ENCODE assay signal across 31 cellular contexts in genomic region chr14:67652189-67652588, GRCh38. TPM values are rescaled to one million over a fixed set of nuclear protein-coding genes. Genes with fewer than 3 reads are reported as not detected.
"Had no signal": no experiment of that assay in that cellular context is flagged by ENCODE, and none has a peak within 500 bp of the region (broad histone marks: within the 10 kb centered on the region; RNA-seq: fewer than 3 reads in every experiment).

No MANE protein-coding gene starts in this region.

- H3K4me1 Mint-ChIP-seq: mesothelial cell of epicardium; naive thymus-derived CD4-positive, alpha-beta T cell; neural progenitor cell; stimulated activated memory B cell treated with anti-CD40 and anti-IgM and Interleukin-4, amounts not matched to agents 10 μg/mL and 1 μg/mL and 100 μg/mL, for 72 hours had no signal

- H3K27me3 ChIP-seq: dorsolateral prefrontal cortex, foreskin keratinocyte, gastroesophageal sphincter, heart right ventricle, left lung, neural progenitor cell, right atrium auricular region, testis, tibial artery had no signal

- H3K27ac ChIP-seq: foreskin keratinocyte, gastroesophageal sphincter, heart right ventricle, left lung, neural progenitor cell, prostate gland, right atrium auricular region, testis, tibial artery had no signal

- ATAC-seq: esophagus mucosa; foreskin keratinocyte; gastroesophageal sphincter; heart right ventricle; left cardiac atrium; left lung; mucosa of descending colon; naive thymus-derived CD4-positive, alpha-beta T cell; sciatic nerve; stimulated activated memory B cell treated with anti-CD40 and anti-IgM and Interleukin-4, amounts not matched to agents 10 μg/mL and 1 μg/mL and 100 μg/mL, for 72 hours; stimulated activated naive CD8-positive, alpha-beta T cell treated with anti-CD3 and anti-CD28 coated beads, Interleukin-15, Interleukin-2, amounts not matched to agents 100 U/mL and 50 U/mL, for 24 hours had no signal

- H3K4me3 ChIP-seq: dorsolateral prefrontal cortex, gastroesophageal sphincter, heart right ventricle, left lung, mucosa of descending colon, neural progenitor cell, prostate gland, right atrium auricular region, testis, tibial artery had no signal

- H3K9me3 ChIP-seq: gastroesophageal sphincter, heart right ventricle, left lung, mucosa of descending colon, prostate gland, right atrium auricular region, testis, tibial artery had no signal

- H3K4me1 ChIP-seq: gastroesophageal sphincter, left lung, neural progenitor cell, prostate gland, right atrium auricular region, testis, tibial artery had no signal

- H3K27me3 Mint-ChIP-seq: naive thymus-derived CD4-positive, alpha-beta T cell; stimulated activated memory B cell treated with anti-CD40 and anti-IgM and Interleukin-4, amounts not matched to agents 10 μg/mL and 1 μg/mL and 100 μg/mL, for 72 hours; type B pancreatic cell had no signal

- DNase-seq: dorsolateral prefrontal cortex; effector CD4-positive, alpha-beta T cell; foreskin keratinocyte; heart right ventricle; hippocampal formation; left cardiac atrium; left lung; mesenchymal stem cell; mucosa of descending colon; naive thymus-derived CD4-positive, alpha-beta T cell; stimulated activated CD4-positive, alpha-beta T cell treated with anti-CD3 and anti-CD28 coated beads, Interleukin-2, amount 100 ng/mL, for 24 hours; stimulated activated CD4-positive, alpha-beta T cell treated with anti-CD3 and anti-CD28 coated beads, Interleukin-4, amount 100 ng/mL, for 24 hours; stimulated activated naive CD8-positive, alpha-beta T cell treated with anti-CD3 and anti-CD28 coated beads, Interleukin-15, Interleukin-2, amounts not matched to agents 100 U/mL and 50 U/mL, for 24 hours; substantia nigra; testis; tibial artery had no signal

- H3K4me3 Mint-ChIP-seq: mesothelial cell of epicardium; naive thymus-derived CD4-positive, alpha-beta T cell; nephron; neural progenitor cell; stimulated activated memory B cell treated with anti-CD40 and anti-IgM and Interleukin-4, amounts not matched to agents 10 μg/mL and 1 μg/mL and 100 μg/mL, for 72 hours; type B pancreatic cell had no signal

- H3K9me3 Mint-ChIP-seq: mesothelial cell of epicardium; naive thymus-derived CD4-positive, alpha-beta T cell; nephron; neural progenitor cell; stimulated activated memory B cell treated with anti-CD40 and anti-IgM and Interleukin-4, amounts not matched to agents 10 μg/mL and 1 μg/mL and 100 μg/mL, for 72 hours; type B pancreatic cell had no signal

- H3K27ac Mint-ChIP-seq: mesothelial cell of epicardium; nephron; neural progenitor cell; stimulated activated memory B cell treated with anti-CD40 and anti-IgM and Interleukin-4, amounts not matched to agents 10 μg/mL and 1 μg/mL and 100 μg/mL, for 72 hours; type B pancreatic cell had no signal

RNA-seq across cellular contexts. Expression of gene RDH12, which starts 49.5 kb away (rescaled TPM):
- total RNA-seq: fibroblast of lung; kidney epithelial cell; left cardiac atrium; lung microvascular endothelial cell; mesothelial cell of epicardium; mucosa of descending colon; naive thymus-derived CD4-positive, alpha-beta T cell; osteoblast; right atrium auricular region; sciatic nerve; urinary bladder had no signal
- polyA plus RNA-seq: fibroblast of lung, foreskin keratinocyte, heart right ventricle had no signal
